1 cellular context compared by ENCODE assay signal in genomic region chr12:104294158-104294844, GRCh38.
TF ChIP-seq lines count a peak whose summit lies in the region.

No MANE protein-coding gene starts in this region.

TF ChIP-seq in A549, 52 proteins besides CTCF, POLR2A, EP300 and RAD21:
- TF ChIP-seq TP53 (CRISPR knock-in tag; IDR thresholded peaks at IDR 0.05) (peak; percentile 75), REST (IDR thresholded peaks at IDR 0.05) (peak; percentile 41), POLR2AphosphoS2 (conservative IDR thresholded peaks at IDR 0.05; ENCODE audit: low read length) (peak; percentile 88; the same call in 1 of the 2 replicates), TFCP2L1 (CRISPR knock-in tag; IDR thresholded peaks at IDR 0.05) (peak; percentile 18; the same call in 1 of the 2 replicates), RARB (CRISPR knock-in tag; IDR thresholded peaks at IDR 0.05) (peak; percentile 15; the same call in 1 of the 2 replicates), SMC3 (IDR thresholded peaks at IDR 0.05) (peak; percentile 17; the same call in 1 of the 3 replicates)
